1 cellular context compared by ENCODE assay signal in the genomic region with DNA sequence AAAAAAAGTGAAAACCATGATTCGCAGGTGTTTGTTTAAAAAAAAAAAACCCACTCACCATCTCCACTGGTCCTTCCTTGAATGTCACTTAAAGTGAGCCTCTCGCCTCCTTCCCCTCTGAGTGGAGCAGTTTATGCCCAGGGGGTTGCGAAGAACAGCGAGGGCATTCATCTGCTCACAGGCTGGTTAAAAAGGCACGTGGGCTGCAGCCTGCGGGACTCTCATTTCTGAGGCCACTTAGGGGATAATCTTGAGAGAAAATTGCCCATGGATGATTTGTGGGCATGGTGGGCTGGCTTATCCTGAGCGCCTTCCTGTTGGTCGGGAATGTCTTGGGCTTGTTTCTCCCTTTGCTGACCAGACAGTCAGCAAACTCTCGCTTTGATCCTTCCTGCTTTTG.
TF ChIP-seq lines count a peak whose summit lies in the region.

No MANE protein-coding gene starts in this region.

TF ChIP-seq in IMR-90, 13 proteins besides CTCF, POLR2A, EP300 and RAD21:
- TF ChIP-seq RFX5 (IDR thresholded peaks at IDR 0.05; ENCODE audit: low read depth, low read length) (no peak), MAZ (IDR thresholded peaks at IDR 0.05; ENCODE audit: borderline replicate concordance, low read depth, low read length) (no peak), RCOR1 (IDR thresholded peaks at IDR 0.05; ENCODE audit: insufficient replicate concordance, low read length) (no peak), MXI1 (IDR thresholded peaks at IDR 0.05; ENCODE audit: borderline replicate concordance, low read depth, low read length) (no peak), CHD1 (IDR thresholded peaks at IDR 0.05; ENCODE audit: low read depth, low read length) (no peak), MAFK (IDR thresholded peaks at IDR 0.05; ENCODE audit: low read depth, low read length) (no peak), BHLHE40 (IDR thresholded peaks at IDR 0.05; ENCODE audit: low read depth, low read length) (no peak), SMC3 (IDR thresholded peaks at IDR 0.05; ENCODE audit: low read depth, low read length) (no peak), NFE2L2 (IDR thresholded peaks at IDR 0.05; ENCODE audit: low read depth, low read length) (no peak), ELK1 (IDR thresholded peaks at IDR 0.05; ENCODE audit: borderline replicate concordance, low read depth, low read length) (no peak), FOS (IDR thresholded peaks at IDR 0.05; ENCODE audit: low read depth, low read length) (no peak), CEBPB (IDR thresholded peaks at IDR 0.05; ENCODE audit: low read depth, low read length) (no peak)
- TF ChIP-seq, protein P1, sequence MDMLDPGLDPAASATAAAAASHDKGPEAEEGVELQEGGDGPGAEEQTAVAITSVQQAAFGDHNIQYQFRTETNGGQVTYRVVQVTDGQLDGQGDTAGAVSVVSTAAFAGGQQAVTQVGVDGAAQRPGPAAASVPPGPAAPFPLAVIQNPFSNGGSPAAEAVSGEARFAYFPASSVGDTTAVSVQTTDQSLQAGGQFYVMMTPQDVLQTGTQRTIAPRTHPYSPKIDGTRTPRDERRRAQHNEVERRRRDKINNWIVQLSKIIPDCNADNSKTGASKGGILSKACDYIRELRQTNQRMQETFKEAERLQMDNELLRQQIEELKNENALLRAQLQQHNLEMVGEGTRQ (IDR thresholded peaks at IDR 0.05; ENCODE audit: low read depth, low read length) = no peak
